In the genomic region with DNA sequence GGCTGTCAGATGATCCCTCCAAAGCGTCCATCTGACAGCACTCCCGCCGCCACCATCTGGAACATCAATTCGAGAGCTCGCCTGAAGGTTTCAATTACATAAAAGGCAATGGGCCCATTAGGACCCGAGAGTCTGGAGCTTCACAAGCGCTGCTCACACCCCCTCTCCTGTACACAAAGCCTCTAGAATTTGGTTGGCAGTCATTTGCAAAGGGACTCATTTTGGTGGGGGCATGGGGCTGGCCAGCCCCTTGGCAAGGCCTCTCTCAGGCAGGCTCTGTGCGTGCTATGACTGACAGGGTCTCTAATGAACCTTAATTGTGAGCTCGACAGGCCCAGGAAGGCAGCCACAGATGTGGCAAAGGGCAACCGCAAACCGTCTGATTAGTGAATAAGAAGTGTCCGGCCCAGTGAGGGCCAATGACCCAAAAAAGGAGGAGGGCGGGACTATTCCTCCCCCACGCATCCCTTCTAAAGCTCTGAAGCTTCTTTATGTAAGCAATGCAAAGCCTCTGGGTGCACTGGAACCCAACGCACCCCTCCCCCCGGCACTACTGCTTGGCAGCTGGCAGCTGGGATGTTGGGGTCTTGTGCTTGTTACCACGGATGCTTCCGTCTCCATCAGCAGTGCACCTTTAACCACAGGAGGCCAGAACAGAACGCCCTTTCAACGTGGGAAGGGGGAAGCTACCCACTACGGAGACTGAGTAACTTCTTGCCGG, we compare ENCODE assay signal across 8 cellular contexts.
DNase-seq lines count a peak whose midpoint lies in the region; ATAC-seq and TF ChIP-seq lines count a peak whose summit lies in the region.

No MANE protein-coding gene starts in this region.

- no peaks in the 10 kb centered on the region for H3K27me3 ChIP-seq in WERI-Rb-1 (ENCODE audit: insufficient read depth, low read depth, severe bottlenecking)
- H3K27me3 ChIP-seq in tibial artery = no peaks in the 10 kb centered on the region

- TF ChIP-seq CTCF in WERI-Rb-1 (IDR thresholded peaks at IDR 0.05; ENCODE audit: low read depth, low read length) (no peak), tibial artery (IDR thresholded peaks at IDR 0.05) (no peak)

- H3K9me3 ChIP-seq in WERI-Rb-1 (ENCODE audit: severe bottlenecking) (no peaks in the 10 kb centered on the region), tibial artery (no peaks in the 10 kb centered on the region)

- ATAC-seq in GM18498 (IDR thresholded peaks at IDR 0.05; ENCODE audit: unreplicated experiment) (no peak), GM18909 (IDR thresholded peaks at IDR 0.05; ENCODE audit: poor library complexity, unreplicated experiment) (no peak)

- H3K4me1 ChIP-seq in tibial artery = peaks cover 3 to 96% (median 52%) of the 10 kb centered on the region in 4 donors

- intact Hi-C loops in tibial artery (cut with DNase I; ENCODE audit: low total_unique reads) = no loop called here

- DNase-seq in NCI-H2081 (lab: John Stamatoyannopoulos, UW) (peak; percentile 22 to 43), NCI-H2081 treated with DMSO at 0.1 percent for 48 hours (lab: John Stamatoyannopoulos, UW) (no peak), WERI-Rb-1 (peak; percentile 95), inferior parietal cortex (ENCODE audit: extremely low spot score) (peak; percentile 39), tibial artery (no peak)
- DNase-seq in activated CD4-positive, alpha-beta T cell treated with anti-CD3 and anti-CD28 coated beads, Interleukin-2, amount 50 U/mL, for 4 hours = no peak

- H3K36me3 ChIP-seq in WERI-Rb-1 = no peaks in the 10 kb centered on the region
- H3K36me3 ChIP-seq in tibial artery = no peaks in the 10 kb centered on the region

- H3K4me3 ChIP-seq in WERI-Rb-1 (ENCODE audit: low read depth, low read length) (peak overlapping the region; percentile 15; the same call in 1 of the 2 replicates), tibial artery (no peak overlapping the region)

- H3K27ac ChIP-seq in WERI-Rb-1 (peak overlapping the region; percentile 81), tibial artery (peak overlapping the region; percentile 20 to 85)

Comparison
In these comparisons a context has a peak if more than half of its experiments do, and no peak if none do; other contexts are left out.
1. DNase-seq: peak in NCI-H2081 (2 of 2), WERI-Rb-1 (single experiment) and inferior parietal cortex (single experiment); none in NCI-H2081 treated with DMSO at 0.1 percent for 48 hours (single experiment), tibial artery (0 of 2) and activated CD4-positive, alpha-beta T cell treated with anti-CD3 and anti-CD28 coated beads, Interleukin-2, amount 50 U/mL, for 4 hours (0 of 2).